Comparison of ENCODE assay signal across 1 cellular context in the genomic region with DNA sequence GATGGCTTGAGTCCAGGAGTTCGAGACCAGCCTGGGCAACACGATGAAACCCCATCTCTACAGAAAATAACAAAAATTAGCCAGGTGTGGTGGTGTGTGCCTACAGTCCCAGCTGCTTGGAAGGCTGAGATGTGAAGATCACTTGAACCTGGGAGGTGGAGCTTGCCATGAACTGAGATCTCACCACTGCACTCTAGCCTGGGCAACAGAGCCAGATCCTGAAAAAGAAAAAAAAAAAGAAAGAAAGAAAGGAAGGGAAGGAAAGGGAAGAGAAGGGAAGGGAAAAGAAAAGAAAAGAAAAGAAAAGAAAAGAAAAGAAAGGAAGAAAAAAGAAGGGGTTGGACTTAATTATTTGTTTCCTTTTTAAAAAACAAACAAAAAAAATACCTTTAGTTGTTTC.
TF ChIP-seq lines count a peak whose summit lies in the region.

No MANE protein-coding gene starts in this region.

TF ChIP-seq in WTC11, 78 proteins besides CTCF, POLR2A, EP300 and RAD21 (continued from another document):
- TF ChIP-seq, protein P1, sequence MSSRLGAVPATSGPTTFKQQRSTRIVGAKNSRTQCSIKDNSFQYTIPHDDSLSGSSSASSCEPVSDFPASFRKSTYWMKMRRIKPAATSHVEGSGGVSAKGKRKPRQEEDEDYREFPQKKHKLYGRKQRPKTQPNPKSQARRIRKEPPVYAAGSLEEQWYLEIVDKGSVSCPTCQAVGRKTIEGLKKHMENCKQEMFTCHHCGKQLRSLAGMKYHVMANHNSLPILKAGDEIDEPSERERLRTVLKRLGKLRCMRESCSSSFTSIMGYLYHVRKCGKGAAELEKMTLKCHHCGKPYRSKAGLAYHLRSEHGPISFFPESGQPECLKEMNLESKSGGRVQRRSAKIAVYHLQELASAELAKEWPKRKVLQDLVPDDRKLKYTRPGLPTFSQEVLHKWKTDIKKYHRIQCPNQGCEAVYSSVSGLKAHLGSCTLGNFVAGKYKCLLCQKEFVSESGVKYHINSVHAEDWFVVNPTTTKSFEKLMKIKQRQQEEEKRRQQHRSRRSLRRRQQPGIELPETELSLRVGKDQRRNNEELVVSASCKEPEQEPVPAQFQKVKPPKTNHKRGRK (CRISPR knock-in tag; IDR thresholded peaks at IDR 0.05; ENCODE audit: borderline replicate concordance), result 0 out of 2 replicates have a peak, but pooled peaks have one; percentile 56
- TF ChIP-seq ATF1 (CRISPR knock-in tag; IDR thresholded peaks at IDR 0.05), result no peak
- no peak for TF ChIP-seq NR2C2 (CRISPR knock-in tag; IDR thresholded peaks at IDR 0.05)
